10 cellular contexts compared by ENCODE assay signal in genomic region chr10:97549587-97550322, GRCh38. TPM values are rescaled to one million over a fixed set of nuclear protein-coding genes. Genes with fewer than 3 reads are reported as not detected.
DNase-seq lines count a peak whose midpoint lies in the region; ATAC-seq and TF ChIP-seq lines count a peak whose summit lies in the region.
"Had no signal": no experiment of that assay in that cellular context is flagged by ENCODE, and none has a peak within 500 bp of the region (broad histone marks: within the 10 kb centered on the region; RNA-seq: fewer than 3 reads in every experiment).

No MANE protein-coding gene starts in this region.

- H3K4ac ChIP-seq in mesendoderm (ENCODE audit: low read depth, low read length) = peak overlapping the region; percentile 8

- no peak for TF ChIP-seq POLR2A in testis (IDR thresholded peaks at IDR 0.05)

- no CpG with 5 or more reads among the region's 13 CpGs for WGBS in mesendoderm (ENCODE audit: extremely low coverage, insufficient coverage, low lambda C conversion rate)
- WGBS in testis, 2 donors = 42 to 53% methylated on average over 6 to 13 of the region's 13 CpGs

- H3K56ac ChIP-seq in mesendoderm (ENCODE audit: low read length) = peak overlapping the region; percentile 11

- H2BK5ac ChIP-seq in mesendoderm (ENCODE audit: low read length) = peak overlapping the region; percentile 34

- no peak overlapping the region for H4K8ac ChIP-seq in mesendoderm (ENCODE audit: low read depth, low read length)

- no peak overlapping the region for H2AK5ac ChIP-seq in mesendoderm (ENCODE audit: low read length)

- no peaks in the 10 kb centered on the region for H3K79me2 ChIP-seq in mesendoderm (ENCODE audit: control insufficient read depth, insufficient read depth, low read length)

- H3K36me3 ChIP-seq in mesendoderm (ENCODE audit: control insufficient read depth, insufficient read depth, low read length) = no peaks in the 10 kb centered on the region
- no peaks in the 10 kb centered on the region for H3K36me3 ChIP-seq in testis (ENCODE audit: low read depth, missing control alignments)

- ATAC-seq in left colon (no peak), GM19467 (IDR thresholded peaks at IDR 0.05; ENCODE audit: unreplicated experiment) (no peak)
- ATAC-seq: stimulated activated memory B cell treated with anti-CD40 and anti-IgM and Interleukin-4, amounts not matched to agents 10 μg/mL and 1 μg/mL and 100 μg/mL, for 72 hours had no signal

- TF ChIP-seq CTCF in dorsolateral prefrontal cortex (IDR thresholded peaks at IDR 0.05 in 54 of 56, conservative IDR thresholded peaks at IDR 0.05 in 2 of 56; ENCODE audit: low read depth in 1 of 56, partially characterized antibody in 56 of 56) = peak in 1 of 56 donors; percentile 15
- TF ChIP-seq CTCF in testis (IDR thresholded peaks at IDR 0.05) = no peak

- H3K9ac ChIP-seq in mesendoderm (ENCODE audit: low read length) = peak overlapping the region; percentile 2

- intact Hi-C loops in dorsolateral prefrontal cortex (cut with DNase I) = loop anchor here (2.0 to 5.0 kb wide), 2 partner anchors 51 to 87 kb away; partner anchors contain the start of genes MMS19 (in 1 of the 2) and UBTD1 (in 1 of the 2)
- intact Hi-C loops in testis (cut with DNase I; ENCODE audit: low total_unique reads) = loop anchor here (10.0 kb wide), 1 partner anchor 85 kb away; no protein-coding TSS in a partner anchor
- intact Hi-C loops in left colon (cut with DNase I, micrococcal nuclease) = no loop called here

- no peaks in the 10 kb centered on the region for H3K27me3 ChIP-seq in dorsolateral prefrontal cortex
- no peaks in the 10 kb centered on the region for H3K27me3 ChIP-seq in mesendoderm (ENCODE audit: insufficient read depth, low read length, poor library complexity)
- H3K27me3 ChIP-seq in testis = no peaks in the 10 kb centered on the region

- DNase-seq in NCI-H510A (lab: John Stamatoyannopoulos, UW) = peak; percentile 92
- DNase-seq in dorsolateral prefrontal cortex = peak in 9 of 10 donors; percentile 44 to 77 (median 71)
- peak; percentile 49 for DNase-seq in mesendoderm
- DNase-seq in testis = peak; percentile 54
- DNase-seq in stimulated activated CD8-positive, alpha-beta memory T cell treated with anti-CD3 and anti-CD28 coated beads, Interleukin-4, amount 100 ng/mL, for 48 hours = no peak
- no peak for DNase-seq in left colon
- DNase-seq: cerebellar nuclear complex, NCI-H1436 had no signal

- H2BK120ac ChIP-seq in mesendoderm (ENCODE audit: low read depth, low read length) = no peak overlapping the region

- H3K79me1 ChIP-seq in mesendoderm (ENCODE audit: low read length) = no peaks in the 10 kb centered on the region

- H3K4me1 ChIP-seq in mesendoderm (ENCODE audit: control insufficient read depth, low read depth, low read length) (peaks cover 11% of the 10 kb centered on the region), testis (peaks cover 40% of the 10 kb centered on the region)

- peak overlapping the region; percentile 3 for H3K18ac ChIP-seq in mesendoderm (ENCODE audit: low read length)

- no peak overlapping the region for H2BK15ac ChIP-seq in mesendoderm (replicated peaks; ENCODE audit: low read depth)

- H3K4me3 ChIP-seq in dorsolateral prefrontal cortex (peak overlapping the region in 1 of 59 donors; percentile 11), mesendoderm (ENCODE audit: low read length) (no peak overlapping the region), testis (no peak overlapping the region)

- H3K27ac ChIP-seq in dorsolateral prefrontal cortex (peak overlapping the region in 56 of 59 donors; percentile 8 to 88 (median 74)), mesendoderm (ENCODE audit: low read depth, low read length) (peak overlapping the region; percentile 42), testis (peak overlapping the region; percentile 64 to 83)

- H4K5ac ChIP-seq in mesendoderm (ENCODE audit: low read length) = no peak overlapping the region

- no peak overlapping the region for H3K4me2 ChIP-seq in mesendoderm (ENCODE audit: low read length)

- H3K9me3 ChIP-seq in testis = no peaks in the 10 kb centered on the region

- no peak overlapping the region for H3K23ac ChIP-seq in mesendoderm (ENCODE audit: low read length)

RNA-seq across cellular contexts. Expression of gene ANKRD2, which starts 22.8 kb away (rescaled TPM):
- total RNA-seq in dorsolateral prefrontal cortex (1 to 10 TPM in 111 of 120 experiments, under 1 TPM in 9; 0.43 to 9.5 (median 2.8) TPM), testis (1 to 10 TPM in 1 of 2 donors, under 1 TPM in 1; 0.43 to 1.9 TPM), left colon (not detected)
- polyA plus RNA-seq in mesendoderm (2013, experiment 1 of 2) = 0.06 TPM
- polyA plus RNA-seq in mesendoderm (2013, experiment 2 of 2) = 0.07 TPM
- polyA plus RNA-seq in testis (ENCODE audit: insufficient read depth, low read depth, low replicate concordance) = 3.5 TPM

RNA-seq across cellular contexts. Expression of gene HOGA1, which starts 34.4 kb away (rescaled TPM):
- 10 to 100 TPM in 3 of 120 experiments, 1 to 10 TPM in 117; 1.1 to 13.6 (median 4.2) TPM for total RNA-seq in dorsolateral prefrontal cortex
- polyA plus RNA-seq in mesendoderm (2013, experiment 1 of 2) = 0.34 TPM
- polyA plus RNA-seq in mesendoderm (2013, experiment 2 of 2) = 0.27 TPM
- total RNA-seq in testis = under 1 TPM; 0.25 to 0.55 TPM
- 1.5 TPM for polyA plus RNA-seq in testis (ENCODE audit: insufficient read depth, low read depth, low replicate concordance)
- total RNA-seq in left colon = under 1 TPM in 1 of 2 donors, not detected in 1; 0.15 TPM

RNA-seq across cellular contexts. Expression of gene C10orf62, which starts 39.8 kb away (rescaled TPM):
- total RNA-seq in dorsolateral prefrontal cortex (1 to 10 TPM in 34 of 120 experiments, under 1 TPM in 48, not detected in 38; 0.34 to 2.5 (median 0.89) TPM), testis (100 to 1,000 TPM; 108 to 373 TPM), left colon (not detected)
- polyA plus RNA-seq in mesendoderm (2013, experiment 1 of 2) = not detected
- not detected for polyA plus RNA-seq in mesendoderm (2013, experiment 2 of 2)
- polyA plus RNA-seq in testis (ENCODE audit: insufficient read depth, low read depth, low replicate concordance) = 304 TPM

RNA-seq across cellular contexts. Expression of gene UBTD1, which starts 51.0 kb away (rescaled TPM):
- total RNA-seq in dorsolateral prefrontal cortex (10 to 100 TPM in 99 of 120 experiments, 1 to 10 TPM in 21; 8.3 to 22.0 (median 11.9) TPM), testis (100 to 1,000 TPM; 111 to 143 TPM), left colon (1 to 10 TPM; 1.8 to 2.4 TPM)
- 14.0 TPM for polyA plus RNA-seq in mesendoderm (2013, experiment 1 of 2)
- polyA plus RNA-seq in mesendoderm (2013, experiment 2 of 2) = 13.9 TPM
- 74.1 TPM for polyA plus RNA-seq in testis (ENCODE audit: insufficient read depth, low read depth, low replicate concordance)

RNA-seq across cellular contexts. Expression of gene MMS19, which starts 51.5 kb away (rescaled TPM):
- total RNA-seq in dorsolateral prefrontal cortex (100 to 1,000 TPM in 3 of 120 experiments, 10 to 100 TPM in 117; 53.4 to 109 (median 81.4) TPM), testis (100 to 1,000 TPM; 206 to 253 TPM), left colon (10 to 100 TPM; 38.9 to 42.3 TPM)
- 109 TPM for polyA plus RNA-seq in mesendoderm (2013, experiment 1 of 2)
- polyA plus RNA-seq in mesendoderm (2013, experiment 2 of 2) = 111 TPM
- polyA plus RNA-seq in testis (ENCODE audit: insufficient read depth, low read depth, low replicate concordance) = 109 TPM

Comparison
In these comparisons a context has a peak if more than half of its experiments do, and no peak if none do; other contexts are left out.
1. DNase-seq: peak in NCI-H510A (single experiment), dorsolateral prefrontal cortex (9 of 10), mesendoderm (single experiment) and testis (single experiment); none in stimulated activated CD8-positive, alpha-beta memory T cell treated with anti-CD3 and anti-CD28 coated beads, Interleukin-4, amount 100 ng/mL, for 48 hours (single experiment) and left colon (0 of 2).
2. RNA of gene C10orf62, which starts 39.8 kb away (total RNA-seq): 108 to 373 TPM in testis; 0.34 to 2.5 TPM in dorsolateral prefrontal cortex and not detected in left colon; every median in the first group is over 10 times any median in the second.
3. intact Hi-C loops: an anchor here in dorsolateral prefrontal cortex (2.0 to 5.0 kb wide) and testis (10.0 kb wide); none called in left colon.
4. Peak in every context shown above with its lines, with median percentiles within 50 percentile points of each other: H3K27ac ChIP-seq.